Comparison of ENCODE assay signal across 8 cellular contexts in the genomic region with DNA sequence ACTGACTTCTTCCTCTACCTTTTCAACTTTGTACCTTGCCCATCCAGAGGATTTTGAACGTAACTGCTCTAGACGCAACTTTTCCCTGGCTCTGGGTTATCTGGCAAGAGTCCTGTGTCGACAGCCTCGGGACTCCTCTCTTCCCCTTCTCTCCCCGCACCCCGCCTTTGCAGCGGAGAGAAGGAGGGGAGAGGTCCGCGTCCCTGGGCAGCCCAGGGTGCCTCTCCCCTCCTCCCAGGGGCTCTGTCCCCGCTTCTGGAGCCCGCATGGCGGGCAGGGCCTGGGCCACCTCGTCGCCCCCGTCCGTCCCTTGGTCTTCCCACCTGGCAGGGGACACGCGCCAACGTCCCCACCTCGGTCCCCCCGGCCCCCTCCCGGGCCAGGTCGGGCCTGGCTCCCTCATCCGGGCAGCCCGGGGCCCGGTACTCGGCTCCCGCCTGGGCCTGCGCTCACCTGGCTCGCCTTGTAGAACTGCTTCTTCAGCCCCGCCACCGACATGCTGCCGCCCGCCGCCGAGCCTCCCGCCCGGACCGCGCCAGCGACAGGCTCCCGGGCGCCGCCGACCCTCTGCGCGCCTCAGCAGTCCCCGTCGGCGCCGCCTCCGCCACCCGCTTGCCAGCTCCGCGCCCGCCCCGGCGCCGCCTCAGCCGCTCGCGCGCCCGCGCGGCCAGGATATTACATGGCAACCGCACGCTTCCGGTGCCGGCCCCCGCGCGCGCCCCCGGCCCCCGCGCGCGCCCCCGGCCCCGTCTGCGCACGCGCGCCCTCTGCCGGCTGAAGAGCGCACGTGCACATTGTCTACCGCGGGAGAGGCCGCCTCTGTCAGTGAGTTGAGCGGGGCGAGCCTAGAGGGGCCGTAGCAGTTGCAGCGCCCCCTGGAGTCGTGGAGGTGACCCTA. TPM values are rescaled to one million over a fixed set of nuclear protein-coding genes. Genes with fewer than 3 reads are reported as not detected.
DNase-seq lines count a peak whose midpoint lies in the region; TF ChIP-seq lines count a peak whose summit lies in the region.

A gene with protein sequence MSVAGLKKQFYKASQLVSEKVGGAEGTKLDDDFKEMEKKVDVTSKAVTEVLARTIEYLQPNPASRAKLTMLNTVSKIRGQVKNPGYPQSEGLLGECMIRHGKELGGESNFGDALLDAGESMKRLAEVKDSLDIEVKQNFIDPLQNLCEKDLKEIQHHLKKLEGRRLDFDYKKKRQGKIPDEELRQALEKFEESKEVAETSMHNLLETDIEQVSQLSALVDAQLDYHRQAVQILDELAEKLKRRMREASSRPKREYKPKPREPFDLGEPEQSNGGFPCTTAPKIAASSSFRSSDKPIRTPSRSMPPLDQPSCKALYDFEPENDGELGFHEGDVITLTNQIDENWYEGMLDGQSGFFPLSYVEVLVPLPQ (minus strand): TSS at position 677 of the 898 bp plus-strand sequence. CDS start 179 bp downstream, at position 498.

- peaks cover 55% of the 10 kb centered on the region for H3K4me1 Mint-ChIP-seq in HFFc6 (ENCODE audit: low read depth)
- H3K4me1 Mint-ChIP-seq in activated naive CD4-positive, alpha-beta T cell treated with anti-CD3 and anti-CD28 coated beads, Interleukin-2, amount 10 ng/mL, durations not matched to agents 7 days and 5 days, result peaks cover 79% of the 10 kb centered on the region

- H3K4me3 ChIP-seq in SK-N-MC, result peak within 1 kb of the TSS; percentile 95
- peak within 1 kb of the TSS; percentile 81 for H3K4me3 ChIP-seq in osteoblast (ENCODE audit: insufficient read depth, low read length)
- peak within 1 kb of the TSS; percentile 88 to 97 for H3K4me3 ChIP-seq in testis

- H3K9me3 ChIP-seq in SK-N-MC (ENCODE audit: low read depth, low read length), result no peaks in the 10 kb centered on the region
- H3K9me3 ChIP-seq in osteoblast (ENCODE audit: low read depth, low read length), result no peaks in the 10 kb centered on the region
- no peaks in the 10 kb centered on the region for H3K9me3 ChIP-seq in testis

- peaks cover 42% of the 10 kb centered on the region for H4K20me1 ChIP-seq in osteoblast (ENCODE audit: insufficient read depth, low read length)

- peak within 1 kb of the TSS; percentile 98 for H3K4me3 Mint-ChIP-seq in HFFc6
- peak within 1 kb of the TSS; percentile 96 for H3K4me3 Mint-ChIP-seq in activated naive CD4-positive, alpha-beta T cell treated with anti-CD3 and anti-CD28 coated beads, Interleukin-2, amount 10 ng/mL, durations not matched to agents 7 days and 5 days

- peak within 1 kb of the TSS; percentile 94 for H3K27ac Mint-ChIP-seq in HFFc6
- peak within 1 kb of the TSS; percentile 96 for H3K27ac Mint-ChIP-seq in activated naive CD4-positive, alpha-beta T cell treated with anti-CD3 and anti-CD28 coated beads, Interleukin-2, amount 10 ng/mL, durations not matched to agents 7 days and 5 days

- peaks cover 1% of the 10 kb centered on the region; the same call in 1 of the 2 replicates for H3K27me3 Mint-ChIP-seq in HFFc6 (ENCODE audit: insufficient read depth)
- H3K27me3 Mint-ChIP-seq in activated naive CD4-positive, alpha-beta T cell treated with anti-CD3 and anti-CD28 coated beads, Interleukin-2, amount 10 ng/mL, durations not matched to agents 7 days and 5 days, result no peaks in the 10 kb centered on the region

- WGBS in testis, 2 donors, result 1 to 2% methylated on average over 67 to 95 of the region's 96 CpGs

- peak; percentile 100 for TF ChIP-seq CTCF in GM10248 (IDR thresholded peaks at IDR 0.05; ENCODE audit: control extremely low read depth, extremely low read depth, low read depth, missing control alignments)
- peak; percentile 91 for TF ChIP-seq CTCF in HFFc6 (IDR thresholded peaks at IDR 0.05)
- peak; percentile 86 for TF ChIP-seq CTCF in osteoblast (IDR thresholded peaks at IDR 0.05; ENCODE audit: extremely low read depth, low read depth, low read length)
- peak; percentile 89 to 99 (median 98) for TF ChIP-seq CTCF in testis (IDR thresholded peaks at IDR 0.05)

- peaks cover 7% of the 10 kb centered on the region for H3K36me3 Mint-ChIP-seq in HFFc6 (ENCODE audit: low read depth)
- peaks cover 35% of the 10 kb centered on the region for H3K36me3 Mint-ChIP-seq in activated naive CD4-positive, alpha-beta T cell treated with anti-CD3 and anti-CD28 coated beads, Interleukin-2, amount 10 ng/mL, durations not matched to agents 7 days and 5 days

- peaks cover 15% of the 10 kb centered on the region for H3K36me3 ChIP-seq in SK-N-MC (ENCODE audit: insufficient read depth, low read length)
- H3K36me3 ChIP-seq in osteoblast (ENCODE audit: insufficient read depth, low read length), result peaks cover 7% of the 10 kb centered on the region
- H3K36me3 ChIP-seq in testis (ENCODE audit: low read depth, missing control alignments), result no peaks in the 10 kb centered on the region

- H3K27me3 ChIP-seq in osteoblast (ENCODE audit: insufficient read depth, low read length) (no peaks in the 10 kb centered on the region), testis (no peaks in the 10 kb centered on the region)

- no peak for TF ChIP-seq POLR2A in testis (IDR thresholded peaks at IDR 0.05)

- H3K4me1 ChIP-seq in osteoblast (ENCODE audit: insufficient read depth, low read length), result peaks cover 41% of the 10 kb centered on the region
- H3K4me1 ChIP-seq in testis, result peaks cover 32% of the 10 kb centered on the region

- H3K79me2 ChIP-seq in osteoblast (ENCODE audit: insufficient read depth, low read length), result peaks cover 78% of the 10 kb centered on the region

- peak within 1 kb of the TSS; percentile 95 for H3K9ac ChIP-seq in SK-N-MC (ENCODE audit: insufficient read length)

- no peaks in the 10 kb centered on the region for H3K9me3 Mint-ChIP-seq in HFFc6
- H3K9me3 Mint-ChIP-seq in activated naive CD4-positive, alpha-beta T cell treated with anti-CD3 and anti-CD28 coated beads, Interleukin-2, amount 10 ng/mL, durations not matched to agents 7 days and 5 days, result no peaks in the 10 kb centered on the region

- H3K27ac ChIP-seq in SK-N-MC, result peak within 1 kb of the TSS; percentile 90
- H3K27ac ChIP-seq in osteoblast (ENCODE audit: low read depth, low read length), result peak within 1 kb of the TSS; percentile 96
- peak within 1 kb of the TSS; percentile 88 to 93 for H3K27ac ChIP-seq in testis

- DNase-seq in GM10248 (ENCODE audit: extremely low spot score), result peak; percentile 91
- peak; percentile 74 for DNase-seq in HFFc6
- DNase-seq in NAMALWA (ENCODE audit: low spot score), result peak; percentile 91
- DNase-seq in SK-N-MC (ENCODE audit: low read depth, low spot score), result peak; percentile 68
- DNase-seq in activated naive CD4-positive, alpha-beta T cell treated with anti-CD3 and anti-CD28 coated beads, Interleukin-2, amount 10 ng/mL, durations not matched to agents 7 days and 5 days, result peak; percentile 92
- peak; percentile 70 for DNase-seq in glomerular endothelial cell (ENCODE audit: extremely low read depth, low read depth, low spot score)
- DNase-seq in osteoblast (ENCODE audit: insufficient read length, low spot score, missing footprints), result peak; percentile 99
- DNase-seq in testis, result peak; percentile 96

- intact Hi-C loops in testis (cut with DNase I; ENCODE audit: low total_unique reads), result loop anchor here (10.0 kb wide), 1 partner anchor 55 kb away; a partner anchor contains a TSS

- CTCF ChIA-PET in GM10248 (lab: Yijun Ruan, JAX), result interaction anchor here (0.6 to 3.2 kb wide), 34 partner anchors 9 to 166 kb away, joined by 3 to 45 read pairs (median 5); a partner anchor contains a TSS
- CTCF ChIA-PET in activated naive CD4-positive, alpha-beta T cell treated with anti-CD3 and anti-CD28 coated beads, Interleukin-2, amount 10 ng/mL, durations not matched to agents 7 days and 5 days (lab: Charles Lee), result interaction anchor here (0.6 to 3.2 kb wide), 14 partner anchors 8 to 134 kb away, joined by 3 to 14 read pairs (median 3); a partner anchor contains a TSS

- POLR2A ChIA-PET in GM10248 (lab: Yijun Ruan, JAX), result interaction anchor here (1.0 kb wide), 1 partner anchor 18 kb away, joined by 3 read pairs; no protein-coding TSS in a partner anchor

- H3K4me2 ChIP-seq in osteoblast (ENCODE audit: insufficient read depth, low read length), result peak within 1 kb of the TSS; percentile 95

- H2AFZ ChIP-seq in osteoblast (ENCODE audit: low read length), result peak within 1 kb of the TSS; percentile 18

RNA-seq across cellular contexts. Expression of the gene that starts here (rescaled TPM):
- total RNA-seq in HFFc6 (2021; fragmentation: NEBNext Ultra II Directional; extraction: Animal tissue kit (Norgen Biotek cat#: 25700)), result 100 to 1,000 TPM; 102 to 126 (median 110) TPM
- total RNA-seq in glomerular endothelial cell (122 and 143 TPM in 2 replicates), osteoblast (83.2 and 84.9 TPM in 2 replicates), testis (10 to 100 TPM; 41.6 to 53.4 TPM)
- polyA plus RNA-seq in testis (ENCODE audit: insufficient read depth, low read depth, low replicate concordance), result 47.3 TPM

Comparison
In these comparisons a context has a peak if more than half of its experiments do, and no peak if none do; other contexts are left out.
1. Peak in every context shown above with its lines: DNase-seq, H3K4me3 ChIP-seq and H3K27ac ChIP-seq.